In genomic region chr1:52632732-52633290, GRCh38 we compare ENCODE assay signal across 8 cellular contexts. TPM values are rescaled to one million over a fixed set of nuclear protein-coding genes. Genes with fewer than 3 reads are reported as not detected.
DNase-seq lines count a peak whose midpoint lies in the region; ATAC-seq and TF ChIP-seq lines count a peak whose summit lies in the region.

TSS of gene SHISAL2A (plus strand) at chr1:52633168. CDS start at chr1:52633494, 326 bp downstream.

- peaks cover 0 to 45% (median 2%) of the 10 kb centered on the region in 12 donors for H3K4me1 ChIP-seq in heart left ventricle

- peak within 1 kb of the TSS in 1 of 12 donors; percentile 80 for H3K27ac ChIP-seq in heart left ventricle

- no peak for TF ChIP-seq CTCF in heart left ventricle (IDR thresholded peaks at IDR 0.05)

- peak; percentile 50 for DNase-seq in DMS153 treated with DMSO at 0.1 percent for 48 hours (lab: John Stamatoyannopoulos, UW; ENCODE audit: unreplicated experiment)
- DNase-seq in NCI-H69 (lab: John Stamatoyannopoulos, UW): peak; percentile 76
- peak; percentile 54 for DNase-seq in activated effector memory CD4-positive, alpha-beta T cell treated with Interleukin-2 at 50 U/mL for 16 hours
- DNase-seq in heart left ventricle: peak; percentile 20 to 74 (median 32)
- peak; percentile 9 for DNase-seq in skeletal muscle cell (ENCODE audit: low read depth)
- DNase-seq in NCI-H128 (lab: John Stamatoyannopoulos, UW; ENCODE audit: unreplicated experiment): no peak

- no peaks in the 10 kb centered on the region for H3K36me3 ChIP-seq in heart left ventricle

- intact Hi-C loops in heart left ventricle (cut with DNase I): no loop called here

- H3K9me3 ChIP-seq in heart left ventricle: no peaks in the 10 kb centered on the region

- WGBS in heart left ventricle, 4 donors: 4 to 33% (median 12%) methylated on average over 10 to 53 of the region's 53 CpGs

- ATAC-seq in heart left ventricle (peak in 3 of 4 donors; percentile 39 to 58 (median 55)), HG02642 (IDR thresholded peaks at IDR 0.05; ENCODE audit: poor library complexity, unreplicated experiment) (no peak), GM19395 (IDR thresholded peaks at IDR 0.05; ENCODE audit: unreplicated experiment) (no peak)

- H3K27me3 ChIP-seq in heart left ventricle: peaks cover 0 to 35% (median 23%) of the 10 kb centered on the region in 9 donors

- no peak for TF ChIP-seq POLR2A in heart left ventricle (IDR thresholded peaks at IDR 0.05)

- H3K4me3 ChIP-seq in heart left ventricle: peak within 1 kb of the TSS; percentile 12 to 60 (median 42)
- H3K4me3 ChIP-seq in skeletal muscle cell (ENCODE audit: low read depth, low read length): peak within 1 kb of the TSS; percentile 44

RNA-seq across cellular contexts. Expression of gene SHISAL2A, which starts in this region (rescaled TPM):
- total RNA-seq in heart left ventricle: under 1 TPM in 1 of 9 donors, not detected in 8; 0.64 TPM
- under 1 TPM in 1 of 2 donors, not detected in 1; 0.08 TPM for polyA plus RNA-seq in heart left ventricle

Comparison
In these comparisons a context has a peak if more than half of its experiments do, and no peak if none do; other contexts are left out.
1. Peak in DNase-seq, ATAC-seq and H3K4me3 ChIP-seq in heart left ventricle; RNA of the gene not detected or under 1 TPM.